Comparison of ENCODE assay signal across 29 cellular contexts in the genomic region with DNA sequence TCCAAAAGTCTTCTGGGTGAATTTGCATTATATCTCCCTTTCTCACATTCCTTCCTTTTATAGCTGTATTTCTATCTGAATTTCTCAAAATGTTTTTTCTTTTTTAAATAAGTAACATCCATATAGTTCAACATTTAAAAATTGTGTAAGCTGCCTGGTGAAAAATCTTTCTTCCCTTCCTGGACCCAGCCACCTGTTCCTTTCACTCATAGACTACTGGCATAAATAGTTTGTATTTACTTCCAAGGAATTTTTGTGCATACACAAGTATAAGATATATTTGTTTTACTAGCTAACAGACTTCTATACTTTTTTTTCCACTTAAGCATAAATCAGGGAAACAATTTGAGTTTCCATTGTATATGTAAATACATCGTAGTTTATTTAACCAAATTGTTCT.
"Had no signal": no experiment of that assay in that cellular context is flagged by ENCODE, and none has a peak within 500 bp of the region (broad histone marks: within the 10 kb centered on the region; RNA-seq: fewer than 3 reads in every experiment).

No MANE protein-coding gene starts in this region.

- DNase-seq: naive B cell; naive thymus-derived CD8-positive, alpha-beta T cell; nephron progenitor cell; nucleus accumbens; posterior cingulate gyrus; psoas muscle; right cardiac atrium; right lobe of liver; sigmoid colon; spleen; stimulated activated CD4-positive, alpha-beta T cell treated with anti-CD3 and anti-CD28 coated beads, Interleukin-12 subunit alpha, Interleukin-12 subunit beta, amount 100 ng/mL, for 4 hours; stimulated activated CD4-positive, alpha-beta T cell treated with anti-CD3 and anti-CD28 coated beads, Interleukin-1b, Interleukin-23, amount 100 ng/mL, for 48 hours; stimulated activated CD4-positive, alpha-beta T cell treated with anti-CD3 and anti-CD28 coated beads, Interleukin-4, amount 100 ng/mL, for 1 hour; stimulated activated CD4-positive, alpha-beta T cell treated with anti-CD3 and anti-CD28 coated beads, Interleukin-4, amount 100 ng/mL, for 4 hours; stimulated activated CD8-positive, alpha-beta memory T cell treated with anti-CD3 and anti-CD28 coated beads, Interleukin-4, amount 100 ng/mL, for 48 hours; stimulated activated naive CD4-positive, alpha-beta T cell; stimulated activated naive CD8-positive, alpha-beta T cell treated with anti-CD3 and anti-CD28 coated beads, Interleukin-15, amount 100 ng/mL, for 72 hours; stimulated activated naive CD8-positive, alpha-beta T cell treated with anti-CD3 and anti-CD28 coated beads, Interleukin-15, Interleukin-2, amounts not matched to agents 100 U/mL and 50 U/mL, for 24 hours; substantia nigra; testis; tibial artery; transverse colon; upper lobe of right lung; uterus had no signal

- H3K79me2 ChIP-seq: parathyroid adenoma had no signal

- H2AFZ ChIP-seq: parathyroid adenoma had no signal

- H3K4me1 ChIP-seq: parathyroid adenoma, psoas muscle, right lobe of liver, sigmoid colon, spleen, suprapubic skin, testis, tibial artery, transverse colon, upper lobe of right lung, uterus had no signal

- H3K4me3 ChIP-seq: psoas muscle, right lobe of liver, sigmoid colon, skin epidermis, smooth muscle cell, spleen, suprapubic skin, testis, tibial artery, transverse colon, upper lobe of right lung, uterus had no signal

- H3K9ac ChIP-seq: parathyroid adenoma had no signal

- H3K27me3 ChIP-seq: neutrophil, right lobe of liver, sigmoid colon, spleen, suprapubic skin, testis, tibial artery, transverse colon, upper lobe of right lung, uterus had no signal

- H3K9me3 ChIP-seq: neutrophil, testis, upper lobe of right lung had no signal

- H3K4me2 ChIP-seq: smooth muscle cell had no signal

- H3K27ac ChIP-seq: neutrophil, parathyroid adenoma, psoas muscle, right lobe of liver, sigmoid colon, skin epidermis, spleen, suprapubic skin, testis, tibial artery, transverse colon, upper lobe of right lung, uterus had no signal

- H3K36me3 ChIP-seq: neutrophil, uterus had no signal
